In the genomic region with DNA sequence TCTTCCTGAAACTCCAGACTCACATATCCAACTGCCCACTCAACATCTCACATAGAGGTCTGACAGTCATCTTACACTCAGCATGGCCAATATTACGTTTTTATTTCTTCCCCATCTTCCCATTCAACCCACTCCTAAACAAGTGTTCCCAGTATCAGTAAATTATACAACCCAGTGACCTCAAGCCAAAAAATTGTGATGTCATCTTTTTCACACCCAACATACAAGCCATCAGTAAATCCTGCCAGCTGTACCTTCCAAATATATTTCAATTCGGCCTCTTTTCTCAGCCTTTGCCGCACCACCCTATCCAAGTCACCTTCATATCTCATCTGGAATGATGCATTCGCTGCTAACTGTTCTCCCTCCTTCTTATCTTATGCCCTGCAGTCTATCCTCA, we compare ENCODE assay signal across 24 cellular contexts.
"Had no signal": no experiment of that assay in that cellular context is flagged by ENCODE, and none has a peak within 500 bp of the region (broad histone marks: within the 10 kb centered on the region; RNA-seq: fewer than 3 reads in every experiment).

No MANE protein-coding gene starts in this region.

- H3K27ac Mint-ChIP-seq: activated B cell treated with CpG ODN at 0.5 μM for 24 hours; activated CD4-positive, alpha-beta memory T cell treated with anti-CD3 and anti-CD28 coated beads, Interleukin-2, amount 10 ng/mL, durations not matched to agents 7 days and 5 days; activated naive CD8-positive, alpha-beta T cell treated with anti-CD3 and anti-CD28 coated beads, Interleukin-2, amount 10 ng/mL, durations not matched to agents 7 days and 5 days had no signal

- H3K4me3 Mint-ChIP-seq: activated B cell treated with CpG ODN at 0.5 μM for 24 hours; activated CD4-positive, alpha-beta memory T cell treated with anti-CD3 and anti-CD28 coated beads, Interleukin-2, amount 10 ng/mL, durations not matched to agents 7 days and 5 days; activated naive CD8-positive, alpha-beta T cell treated with anti-CD3 and anti-CD28 coated beads, Interleukin-2, amount 10 ng/mL, durations not matched to agents 7 days and 5 days had no signal

- H3K27me3 ChIP-seq: breast epithelium, MG63, Peyer's patch, SJSA1 had no signal

- H3K4me1 Mint-ChIP-seq: activated B cell treated with CpG ODN at 0.5 μM for 24 hours had no signal

- H3K27ac ChIP-seq: breast epithelium, Peyer's patch, RWPE1, SJSA1 had no signal

- H3K27me3 Mint-ChIP-seq: activated B cell treated with CpG ODN at 0.5 μM for 24 hours; activated CD4-positive, alpha-beta memory T cell treated with anti-CD3 and anti-CD28 coated beads, Interleukin-2, amount 10 ng/mL, durations not matched to agents 7 days and 5 days; activated naive CD8-positive, alpha-beta T cell treated with anti-CD3 and anti-CD28 coated beads, Interleukin-2, amount 10 ng/mL, durations not matched to agents 7 days and 5 days had no signal

- H3K9me3 ChIP-seq: breast epithelium, MG63, Peyer's patch, SJSA1 had no signal

- ATAC-seq: SK-N-SH treated with all-trans-retinoic acid at 6 μM for 48 hours had no signal

- H3K4me3 ChIP-seq: breast epithelium, MG63, Peyer's patch, SJSA1 had no signal

- H3K4me1 ChIP-seq: breast epithelium, Peyer's patch, SJSA1 had no signal

- DNase-seq: activated B cell treated with CpG ODN at 0.5 μM for 24 hours; activated CD4-positive, alpha-beta memory T cell treated with anti-CD3 and anti-CD28 coated beads, Interleukin-2, amount 10 ng/mL, durations not matched to agents 7 days and 5 days; activated CD4-positive, alpha-beta T cell treated with anti-CD3 and anti-CD28 coated beads for 1 hour; activated CD4-positive, alpha-beta T cell treated with anti-CD3 and anti-CD28 coated beads, Interleukin-2, amount 50 U/mL, for 1 hour; activated effector memory CD4-positive, alpha-beta T cell treated with Interleukin-2 at 50 U/mL for 16 hours; activated naive CD4-positive, alpha-beta T cell; activated naive CD8-positive, alpha-beta T cell treated with anti-CD3 and anti-CD28 coated beads, Interleukin-2, amount 10 ng/mL, durations not matched to agents 7 days and 5 days; aorta; caudate nucleus; MG63; MV-4-11; NCI-H1105; NCI-H146; NCI-H187 treated with DMSO at 0.1 percent for 48 hours; NCI-H2081 treated with DMSO at 0.1 percent for 48 hours; NCI-H446; NCI-H524; Peyer's patch; Right ventricle myocardium superior; SW 1271 had no signal

- H3K9me3 Mint-ChIP-seq: activated B cell treated with CpG ODN at 0.5 μM for 24 hours; activated CD4-positive, alpha-beta memory T cell treated with anti-CD3 and anti-CD28 coated beads, Interleukin-2, amount 10 ng/mL, durations not matched to agents 7 days and 5 days; activated naive CD8-positive, alpha-beta T cell treated with anti-CD3 and anti-CD28 coated beads, Interleukin-2, amount 10 ng/mL, durations not matched to agents 7 days and 5 days had no signal
